ENCODE assay signal across 22 cellular contexts in the genomic region with DNA sequence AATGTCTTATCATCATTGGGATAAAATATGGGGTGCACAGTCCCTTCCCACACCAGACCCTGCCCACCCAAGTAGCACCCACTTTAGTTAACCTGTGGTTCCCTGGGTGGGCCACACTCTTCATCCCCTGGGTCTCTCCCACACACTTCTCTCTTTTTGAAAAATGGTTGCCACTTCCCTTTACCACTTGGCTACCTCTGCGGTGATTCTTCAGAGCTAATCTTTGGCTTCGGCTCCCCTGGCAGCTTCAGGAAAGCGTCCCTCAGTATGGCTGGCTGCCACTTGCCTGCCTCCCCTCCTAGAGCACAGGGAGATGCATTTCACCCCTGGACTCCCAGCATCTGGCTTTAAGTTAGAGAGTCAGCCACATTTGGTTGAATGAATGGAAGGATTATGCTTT. TPM values are rescaled to one million over a fixed set of nuclear protein-coding genes. Genes with fewer than 3 reads are reported as not detected.
"Had no signal": no experiment of that assay in that cellular context is flagged by ENCODE, and none has a peak within 500 bp of the region (broad histone marks: within the 10 kb centered on the region; RNA-seq: fewer than 3 reads in every experiment).

No MANE protein-coding gene starts in this region.

- H3K9me3 ChIP-seq: breast epithelium, colonic mucosa had no signal

- ATAC-seq: activated CD4-positive, CD25-positive, alpha-beta regulatory T cell treated with anti-CD3 and anti-CD28 coated beads, Interleukin-2, amount 50 U/mL, for 24 hours; activated CD8-positive, alpha-beta T cell treated with anti-CD3 and anti-CD28 coated beads for 36 hours; activated T-cell treated with anti-CD3 and anti-CD28 coated beads, Interleukin-2, amount 50 U/mL, for 72 hours; Right ventricle myocardium inferior had no signal

- H3K36me3 ChIP-seq: breast epithelium, colonic mucosa had no signal

- H3K27ac ChIP-seq: breast epithelium, colonic mucosa, SK-N-MC had no signal

- H3K4me3 ChIP-seq: breast epithelium, colonic mucosa, SK-N-MC had no signal

- H3K4me1 ChIP-seq: breast epithelium, colonic mucosa had no signal

- H3K27me3 ChIP-seq: breast epithelium, colonic mucosa had no signal

- DNase-seq: activated CD4-positive, alpha-beta T cell treated with anti-CD3 and anti-CD28 coated beads for 4 hours; activated CD8-positive, alpha-beta memory T cell treated with anti-CD3 and anti-CD28 coated beads, Interleukin-2, amount 50 U/mL, for 4 hours; activated CD8-positive, alpha-beta T cell treated with anti-CD3 and anti-CD28 coated beads for 36 hours; activated gamma-delta T cell treated with Interleukin-2 at 50 U/mL for 16 hours; activated T-cell treated with anti-CD3 and anti-CD28 coated beads, Interleukin-2, amount 50 U/mL, for 72 hours; aorta; caudate nucleus; colonic mucosa; Karpas-422; NCI-H1105 treated with DMSO at 0.1 percent for 48 hours; NCI-H1436 treated with DMSO at 0.1 percent for 48 hours; NCI-H187; NCI-H2081; NCI-H510A treated with DMSO at 0.1 percent for 48 hours; NCI-H69; RPMI8226; SW 1271; T1000 had no signal

RNA-seq across cellular contexts. Expression of gene CCNA1, which starts 18.2 kb away (rescaled TPM):
- total RNA-seq: activated CD8-positive, alpha-beta T cell treated with anti-CD3 and anti-CD28 coated beads for 36 hours; colonic mucosa; Right ventricle myocardium inferior had no signal
